Comparison of ENCODE assay signal across 8 cellular contexts in genomic region chr12:126069549-126070165, GRCh38.
DNase-seq lines count a peak whose midpoint lies in the region; FAIRE-seq and TF ChIP-seq lines count a peak whose summit lies in the region.

No MANE protein-coding gene starts in this region.

- in situ Hi-C loops in SK-MEL-5 (cut with HindIII; ENCODE audit: low pct_unique_long_range_greater_than_20kb, low sequenced_read_pairs) = no loop called here

- FAIRE-seq in GM12892 (lab: Jason Lieb, UNC) = peak; percentile 81

- TF ChIP-seq CTCF in AG09309 (IDR thresholded peaks at IDR 0.05; ENCODE audit: control insufficient read depth, insufficient read depth, low read depth, low read length, missing control alignments) (peak; percentile 60), dorsolateral prefrontal cortex (IDR thresholded peaks at IDR 0.05 in 54 of 56, conservative IDR thresholded peaks at IDR 0.05 in 2 of 56; ENCODE audit: low read depth in 1 of 56, partially characterized antibody in 56 of 56) (peak in 44 of 56 donors; percentile 10 to 49 (median 30)), osteoblast (IDR thresholded peaks at IDR 0.05; ENCODE audit: extremely low read depth, low read depth, low read length) (peak; percentile 58)

- no peaks in the 10 kb centered on the region for H3K79me2 ChIP-seq in osteoblast (ENCODE audit: insufficient read depth, low read length)

- H3K36me3 ChIP-seq in osteoblast (ENCODE audit: insufficient read depth, low read length) = no peaks in the 10 kb centered on the region

- no peak for TF ChIP-seq POLR2A in GM12892 (IDR thresholded peaks at IDR 0.05; ENCODE audit: low read depth, low read length)

- H3K4me3 ChIP-seq in AG09309 (ENCODE audit: control insufficient read depth, low read depth, low read length) (no peak overlapping the region), dorsolateral prefrontal cortex (no peak overlapping the region), osteoblast (ENCODE audit: insufficient read depth, low read length) (no peak overlapping the region)

- H3K4me2 ChIP-seq in osteoblast (ENCODE audit: insufficient read depth, low read length) = no peak overlapping the region

- H3K27me3 ChIP-seq in dorsolateral prefrontal cortex (no peaks in the 10 kb centered on the region), osteoblast (ENCODE audit: insufficient read depth, low read length) (no peaks in the 10 kb centered on the region)

- DNase-seq in AG09309 (ENCODE audit: low read depth) (peak; percentile 14), GM12892 (ENCODE audit: insufficient read length) (no peak), Kasumi-1 (lab: John Stamatoyannopoulos, UW) (peak; percentile 28 to 49), SK-MEL-5 (ENCODE audit: low read depth, low spot score) (peak; percentile 74), dorsolateral prefrontal cortex (peak in 1 of 10 donors; percentile 14), osteoblast (ENCODE audit: insufficient read length, low spot score, missing footprints) (no peak), DMS79 treated with DMSO at 0.1 percent for 48 hours (lab: John Stamatoyannopoulos, UW) (no peak), DMS79 (lab: John Stamatoyannopoulos, UW) (no peak)

- peaks cover 6% of the 10 kb centered on the region for H3K9me3 ChIP-seq in osteoblast (ENCODE audit: low read depth, low read length)

- intact Hi-C loops in dorsolateral prefrontal cortex (cut with DNase I) = no loop called here

- H3K4me1 ChIP-seq in osteoblast (ENCODE audit: insufficient read depth, low read length) = no peaks in the 10 kb centered on the region

- H2AFZ ChIP-seq in osteoblast (ENCODE audit: low read length) = no peak overlapping the region

- H3K27ac ChIP-seq in dorsolateral prefrontal cortex = no peak overlapping the region
- no peak overlapping the region for H3K27ac ChIP-seq in osteoblast (ENCODE audit: low read depth, low read length)

- no peaks in the 10 kb centered on the region for H4K20me1 ChIP-seq in osteoblast (ENCODE audit: insufficient read depth, low read length)

Comparison
In these comparisons a context has a peak if more than half of its experiments do, and no peak if none do; other contexts are left out.
1. DNase-seq: peak in AG09309 (single experiment), Kasumi-1 (2 of 2) and SK-MEL-5 (single experiment); none in GM12892 (single experiment), osteoblast (single experiment), DMS79 treated with DMSO at 0.1 percent for 48 hours (single experiment) and DMS79 (single experiment).
2. Peak in every context shown above with its lines, with median percentiles within 50 percentile points of each other: CTCF ChIP-seq.